1 cellular context compared by ENCODE assay signal in the genomic region with DNA sequence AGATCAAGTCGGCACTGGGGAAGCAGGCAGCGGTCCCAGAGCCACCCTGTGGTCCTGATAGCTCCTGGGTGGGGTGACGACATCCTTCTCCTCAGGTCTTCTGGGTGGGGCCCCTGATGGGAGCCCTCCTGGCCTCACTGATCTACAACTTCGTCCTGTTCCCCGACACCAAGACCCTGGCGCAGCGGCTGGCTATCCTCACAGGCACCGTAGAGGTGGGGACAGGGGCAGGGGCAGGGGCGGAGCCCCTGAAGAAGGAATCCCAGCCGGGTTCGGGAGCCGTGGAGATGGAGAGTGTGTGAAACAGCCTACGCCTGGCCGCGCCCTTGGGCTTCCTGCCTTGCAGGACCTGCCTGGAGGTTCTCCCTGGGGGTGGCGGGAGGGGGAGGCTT.
TF ChIP-seq lines count a peak whose summit lies in the region.

No MANE protein-coding gene starts in this region.

TF ChIP-seq in K562, 482 proteins besides CTCF, POLR2A, EP300 and RAD21:
- no peak for TF ChIP-seq GATA2 (CRISPR knock-in tag; IDR thresholded peaks at IDR 0.05)
- no peak for TF ChIP-seq KLF13 (tag; IDR thresholded peaks at IDR 0.05; ENCODE audit: borderline replicate concordance, low read depth)
- TF ChIP-seq STAT5A (IDR thresholded peaks at IDR 0.05; ENCODE audit: borderline replicate concordance, low read length) = no peak
- TF ChIP-seq CREM (IDR thresholded peaks at IDR 0.05; ENCODE audit: low read depth) = no peak
- no peak for TF ChIP-seq TFAM (CRISPR knock-in tag; conservative IDR thresholded peaks at IDR 0.05)
